8 cellular contexts compared by ENCODE assay signal in genomic region chr11:67240575-67241389, GRCh38. TPM values are rescaled to one million over a fixed set of nuclear protein-coding genes. Genes with fewer than 3 reads are reported as not detected.
DNase-seq lines count a peak whose midpoint lies in the region; TF ChIP-seq lines count a peak whose summit lies in the region.

No MANE protein-coding gene starts in this region.

- H3K4me1 Mint-ChIP-seq in activated naive CD4-positive, alpha-beta T cell treated with anti-CD3 and anti-CD28 coated beads for 36 hours (ENCODE audit: low read depth) = peaks cover 51% of the 10 kb centered on the region
- peaks cover 23% of the 10 kb centered on the region for H3K4me1 Mint-ChIP-seq in glutamatergic neuron (ENCODE audit: low read depth, unreplicated experiment)

- no peaks in the 10 kb centered on the region for H3K9me3 ChIP-seq in tibial nerve

- TF ChIP-seq POLR2A in tibial nerve (IDR thresholded peaks at IDR 0.05) = no peak

- peaks cover 54% of the 10 kb centered on the region for H3K36me3 Mint-ChIP-seq in activated naive CD4-positive, alpha-beta T cell treated with anti-CD3 and anti-CD28 coated beads for 36 hours (ENCODE audit: low read depth)
- H3K36me3 Mint-ChIP-seq in glutamatergic neuron (ENCODE audit: unreplicated experiment) = no peaks in the 10 kb centered on the region

- peak; percentile 64 for DNase-seq in GM10266 (ENCODE audit: extremely low spot score)
- peak; percentile 73 for DNase-seq in HT1080 (ENCODE audit: low read depth)
- peak; percentile 25 for DNase-seq in SHP77 treated with DMSO at 0.1 percent for 48 hours (lab: John Stamatoyannopoulos, UW)
- peak; percentile 94 for DNase-seq in activated naive CD4-positive, alpha-beta T cell treated with anti-CD3 and anti-CD28 coated beads for 36 hours
- peak; percentile 69 for DNase-seq in glutamatergic neuron
- DNase-seq in pons (ENCODE audit: low spot score) = peak; percentile 64
- DNase-seq in tibial nerve (ENCODE audit: low spot score in 2 of 2) = peak in 1 of 2 donors; percentile 67
- DNase-seq in OCI-M2 (lab: John Stamatoyannopoulos, UW; ENCODE audit: unreplicated experiment) = no peak

- whole genome bisulfite sequencing in tibial nerve, 2 donors = 0 to 1% methylated on average over 15 to 16 of the region's 16 CpGs

- H3K27ac ChIP-seq in tibial nerve = peak overlapping the region; percentile 72 to 94 (median 92)

- TF ChIP-seq CTCF in GM10266 (IDR thresholded peaks at IDR 0.05; ENCODE audit: control insufficient read depth, insufficient read depth, low read depth, missing control alignments) (no peak), glutamatergic neuron (IDR thresholded peaks at IDR 0.05; ENCODE audit: partially characterized antibody, unreplicated experiment) (no peak), tibial nerve (IDR thresholded peaks at IDR 0.05) (no peak)

- peaks cover 0 to 57% (median 39%) of the 10 kb centered on the region in 4 donors for H3K4me1 ChIP-seq in tibial nerve

- no peaks in the 10 kb centered on the region for H3K27me3 Mint-ChIP-seq in activated naive CD4-positive, alpha-beta T cell treated with anti-CD3 and anti-CD28 coated beads for 36 hours (ENCODE audit: low read depth)
- H3K27me3 Mint-ChIP-seq in glutamatergic neuron (ENCODE audit: unreplicated experiment) = peaks cover 4% of the 10 kb centered on the region

- H3K27ac Mint-ChIP-seq in activated naive CD4-positive, alpha-beta T cell treated with anti-CD3 and anti-CD28 coated beads for 36 hours = peak overlapping the region; percentile 99
- peak overlapping the region; percentile 99 for H3K27ac Mint-ChIP-seq in glutamatergic neuron (ENCODE audit: unreplicated experiment)

- H3K9me3 Mint-ChIP-seq in activated naive CD4-positive, alpha-beta T cell treated with anti-CD3 and anti-CD28 coated beads for 36 hours = no peaks in the 10 kb centered on the region
- H3K9me3 Mint-ChIP-seq in glutamatergic neuron (ENCODE audit: unreplicated experiment) = peaks cover 10% of the 10 kb centered on the region

- intact Hi-C loops in activated naive CD4-positive, alpha-beta T cell treated with anti-CD3 and anti-CD28 coated beads for 36 hours (cut with micrococcal nuclease) = loop anchor here (1.0 to 5.0 kb wide), 3 partner anchors 36 to 152 kb away; partner anchors contain the start of gene RAD9A

- H3K4me3 Mint-ChIP-seq in activated naive CD4-positive, alpha-beta T cell treated with anti-CD3 and anti-CD28 coated beads for 36 hours = peak overlapping the region; percentile 86
- H3K4me3 Mint-ChIP-seq in glutamatergic neuron (ENCODE audit: unreplicated experiment) = peak overlapping the region; percentile 94

- peaks cover 0 to 31% (median 15%) of the 10 kb centered on the region in 3 donors for H3K36me3 ChIP-seq in tibial nerve

- peak overlapping the region; percentile 56 to 69 (median 62) for H3K4me3 ChIP-seq in tibial nerve

- peak in 1 of 2 donors; percentile 59 for TF ChIP-seq EP300 in tibial nerve (IDR thresholded peaks at IDR 0.05)

- CTCF ChIA-PET in activated naive CD4-positive, alpha-beta T cell treated with anti-CD3 and anti-CD28 coated beads for 36 hours (lab: Charles Lee) = interaction anchor here (0.6 to 2.8 kb wide), 8 partner anchors 8 to 160 kb away, joined by 3 to 16 read pairs (median 4); no protein-coding TSS in a partner anchor

- no peaks in the 10 kb centered on the region for H3K27me3 ChIP-seq in tibial nerve

RNA-seq across cellular contexts. Expression of gene GRK2, which starts 25.5 kb away (rescaled TPM):
- total RNA-seq in HT1080 (2014; rRNA removed; shearing (Covaris generic)) = 42.6 and 51.5 TPM in 2 replicates
- polyA plus RNA-seq in HT1080 (2015; cell fraction: cytosol; rRNA removed) = 47.7 and 55.9 TPM in 2 replicates
- 65.4 and 67.2 TPM in 2 replicates for polyA plus RNA-seq in HT1080 (2015; cell fraction: nucleus; rRNA removed)
- total RNA-seq in activated naive CD4-positive, alpha-beta T cell treated with anti-CD3 and anti-CD28 coated beads for 36 hours = 100 to 1,000 TPM; 293 to 295 TPM
- total RNA-seq in glutamatergic neuron (ENCODE audit: unreplicated experiment) = 52.2 TPM
- total RNA-seq in tibial nerve = 100 to 1,000 TPM in 1 of 4 donors, 10 to 100 TPM in 3; 46.0 to 134 (median 65.4) TPM

RNA-seq across cellular contexts. Expression of gene ANKRD13D, which starts 48.3 kb away (rescaled TPM):
- total RNA-seq in HT1080 (2014; rRNA removed; shearing (Covaris generic)) = 26.5 and 27.6 TPM in 2 replicates
- polyA plus RNA-seq in HT1080 (2015; cell fraction: cytosol; rRNA removed) = 16.5 and 19.1 TPM in 2 replicates
- polyA plus RNA-seq in HT1080 (2015; cell fraction: nucleus; rRNA removed) = 62.5 and 64.1 TPM in 2 replicates
- 10 to 100 TPM; 56.2 to 61.9 TPM for total RNA-seq in activated naive CD4-positive, alpha-beta T cell treated with anti-CD3 and anti-CD28 coated beads for 36 hours
- total RNA-seq in glutamatergic neuron (ENCODE audit: unreplicated experiment) = 109 TPM
- total RNA-seq in tibial nerve = 100 to 1,000 TPM in 1 of 4 donors, 10 to 100 TPM in 3; 46.8 to 158 (median 69.5) TPM
